8 cellular contexts compared by ENCODE assay signal in the genomic region with DNA sequence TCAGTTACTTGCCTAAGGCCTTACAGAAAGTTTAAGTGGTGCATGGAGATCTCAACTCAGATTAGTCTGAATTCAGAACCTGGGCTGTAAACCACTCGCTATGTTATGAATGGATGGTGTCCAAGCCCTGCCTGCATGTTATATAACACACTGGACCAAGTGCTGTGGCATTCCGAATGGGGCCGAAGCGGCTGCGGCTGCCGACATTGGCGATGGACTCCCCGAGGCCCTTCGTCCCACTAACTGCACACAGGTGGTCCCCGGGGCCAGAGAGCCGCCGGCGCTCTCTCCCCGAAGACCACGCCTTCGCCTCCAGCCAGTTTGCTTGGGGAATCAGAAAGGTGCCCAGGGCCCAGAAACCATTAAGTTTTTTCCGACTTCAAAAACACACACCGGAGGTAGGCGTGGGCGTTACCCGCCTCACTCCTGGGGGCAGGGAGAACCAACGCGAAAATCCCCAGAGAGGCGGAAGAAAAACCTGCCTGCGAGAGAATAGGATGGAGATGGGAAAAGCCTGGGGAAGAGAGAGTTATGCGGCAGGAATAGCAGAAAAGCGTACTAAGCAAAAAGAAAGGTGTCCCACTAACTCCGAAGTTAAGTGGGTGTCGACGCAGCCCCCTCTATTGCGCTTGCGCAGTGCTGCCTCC. TPM values are rescaled to one million over a fixed set of nuclear protein-coding genes. Genes with fewer than 3 reads are reported as not detected.
DNase-seq lines count a peak whose midpoint lies in the region; ATAC-seq, FAIRE-seq and TF ChIP-seq lines count a peak whose summit lies in the region.

No MANE protein-coding gene starts in this region.

- H3K9ac ChIP-seq in adipocyte (ENCODE audit: low read length) (peak overlapping the region; percentile 74), iPS-18a (ENCODE audit: low read length) (peak overlapping the region; percentile 63)

- H3K27ac Mint-ChIP-seq in CD4-positive, alpha-beta T cell = peak overlapping the region; percentile 90

- TF ChIP-seq CTCF in CD4-positive, alpha-beta T cell (IDR thresholded peaks at IDR 0.05) = no peak

- WGBS in small intestine, 3 donors = 0 to 1% (median 1%) methylated on average over 28 to 32 of the region's 32 CpGs

- H3K9me3 Mint-ChIP-seq in CD4-positive, alpha-beta T cell = no peaks in the 10 kb centered on the region

- H3K4me1 Mint-ChIP-seq in CD4-positive, alpha-beta T cell (ENCODE audit: low read depth) = peaks cover 50% of the 10 kb centered on the region

- H3K27me3 Mint-ChIP-seq in CD4-positive, alpha-beta T cell = no peaks in the 10 kb centered on the region

- DNase-seq in CD4-positive, alpha-beta T cell = no peak
- peak; percentile 34 for DNase-seq in adipocyte (ENCODE audit: low read depth)
- DNase-seq in small intestine = peak; percentile 12
- no peak for DNase-seq in T-helper 9 cell
- DNase-seq in kidney glomerular epithelial cell (lab: John Stamatoyannopoulos, UW) = no peak

- peaks cover 36% of the 10 kb centered on the region for H3K36me3 Mint-ChIP-seq in CD4-positive, alpha-beta T cell (ENCODE audit: low read depth)

- CTCF ChIA-PET in CD4-positive, alpha-beta T cell (lab: Charles Lee) = interaction anchor here (2.0 to 5.2 kb wide), 2 partner anchors 69 to 70 kb away, joined by 7 to 30 read pairs; no protein-coding TSS in a partner anchor

- no peak for FAIRE-seq in small intestine (lab: Jason Lieb, UNC)

- H3K9me3 ChIP-seq in CD4-positive, alpha-beta T cell (ENCODE audit: control insufficient read depth, low read length) = no peaks in the 10 kb centered on the region
- H3K9me3 ChIP-seq in adipocyte (ENCODE audit: control insufficient read depth, low read length) = no peaks in the 10 kb centered on the region
- H3K9me3 ChIP-seq in iPS-18a (ENCODE audit: control insufficient read depth, low read depth, low read length) = no peaks in the 10 kb centered on the region
- H3K9me3 ChIP-seq in small intestine (ENCODE audit: control insufficient read depth, low read depth) = no peaks in the 10 kb centered on the region

- H3K27ac ChIP-seq in CD4-positive, alpha-beta T cell (ENCODE audit: low read depth, low read length) = peak overlapping the region; percentile 85
- H3K27ac ChIP-seq in iPS-18a (ENCODE audit: low read length) (peak overlapping the region; percentile 6), small intestine (ENCODE audit: low read depth in 1 of 2, low read length in 1 of 2) (peak overlapping the region; percentile 24 to 83)

- H3K36me3 ChIP-seq in adipocyte (ENCODE audit: control insufficient read depth, insufficient read depth, low read length, severe bottlenecking) = no peaks in the 10 kb centered on the region
- H3K36me3 ChIP-seq in iPS-18a (ENCODE audit: control insufficient read depth, low read depth, low read length) = no peaks in the 10 kb centered on the region
- no peaks in the 10 kb centered on the region for H3K36me3 ChIP-seq in small intestine (ENCODE audit: control insufficient read depth in 2 of 2, insufficient read depth in 2 of 2, low read length in 2 of 2)

- ATAC-seq in CD4-positive, alpha-beta T cell (ENCODE audit: poor library complexity) = peak; percentile 41
- ATAC-seq in GM19397 (IDR thresholded peaks at IDR 0.05; ENCODE audit: unreplicated experiment) = peak; percentile 26
- peak; percentile 21 for ATAC-seq in HG03442 (IDR thresholded peaks at IDR 0.05; ENCODE audit: unreplicated experiment)

- peak overlapping the region; percentile 92 for H3K4me3 ChIP-seq in adipocyte (ENCODE audit: low read length)
- peak overlapping the region; percentile 87 for H3K4me3 ChIP-seq in iPS-18a (ENCODE audit: low read length)
- H3K4me3 ChIP-seq in small intestine (ENCODE audit: low read depth in 1 of 2, low read length in 2 of 2) = peak overlapping the region; percentile 31 to 61

- H3K27me3 ChIP-seq in CD4-positive, alpha-beta T cell (ENCODE audit: control insufficient read depth, insufficient read depth, low read length) = no peaks in the 10 kb centered on the region
- H3K27me3 ChIP-seq in adipocyte (replicated peaks; ENCODE audit: control insufficient read depth, insufficient read depth, low read length) (peaks cover 18% of the 10 kb centered on the region), iPS-18a (ENCODE audit: control insufficient read depth, insufficient read depth, low read length) (peaks cover 53% of the 10 kb centered on the region), small intestine (ENCODE audit: control insufficient read depth in 2 of 2, insufficient read depth in 2 of 2, low read length in 2 of 2) (peaks cover 0 to 2% of the 10 kb centered on the region in 2 donors)

- POLR2A ChIA-PET in CD4-positive, alpha-beta T cell (lab: Charles Lee) = interaction anchor here (0.8 to 3.2 kb wide), 6 partner anchors 10 to 127 kb away, joined by 3 to 130 read pairs (median 6); no protein-coding TSS in a partner anchor

- peak overlapping the region; percentile 99 for H3K4me3 Mint-ChIP-seq in CD4-positive, alpha-beta T cell

- H3K4me1 ChIP-seq in adipocyte (ENCODE audit: control insufficient read depth, insufficient read depth, low read length) (peaks cover 28% of the 10 kb centered on the region), iPS-18a (ENCODE audit: control insufficient read depth, low read depth, low read length) (peaks cover 9% of the 10 kb centered on the region), small intestine (ENCODE audit: control insufficient read depth in 2 of 2, insufficient read depth in 1 of 2, low read depth in 1 of 2, low read length in 1 of 2) (peaks cover 0 to 2% of the 10 kb centered on the region in 2 donors)

- intact Hi-C loops in CD4-positive, alpha-beta T cell (cut with DNase I, micrococcal nuclease) = loop anchor here (2.0 to 10.0 kb wide), 10 partner anchors 70 to 1540 kb away; a partner anchor contains a TSS

RNA-seq across cellular contexts. Expression of a gene that starts 0.6 kb away (rescaled TPM):
- 100 to 1,000 TPM; 122 to 123 TPM for total RNA-seq in CD4-positive, alpha-beta T cell
- polyA plus RNA-seq in small intestine = 1 to 10 TPM; 2.2 to 4.6 (median 3.1) TPM

Comparison
In these comparisons a context has a peak if more than half of its experiments do, and no peak if none do; other contexts are left out.
1. DNase-seq: peak in adipocyte (single experiment) and small intestine (single experiment); none in CD4-positive, alpha-beta T cell (0 of 10), T-helper 9 cell (single experiment) and kidney glomerular epithelial cell (single experiment).
2. H3K27ac ChIP-seq: peak in every context shown above with its lines; median percentile 85 in CD4-positive, alpha-beta T cell; 54 in small intestine; 6 in iPS-18a.
3. Peak in every context shown above with its lines, with median percentiles within 50 percentile points of each other: ATAC-seq and H3K4me3 ChIP-seq.